ENCODE assay signal across 18 cellular contexts in the genomic region with DNA sequence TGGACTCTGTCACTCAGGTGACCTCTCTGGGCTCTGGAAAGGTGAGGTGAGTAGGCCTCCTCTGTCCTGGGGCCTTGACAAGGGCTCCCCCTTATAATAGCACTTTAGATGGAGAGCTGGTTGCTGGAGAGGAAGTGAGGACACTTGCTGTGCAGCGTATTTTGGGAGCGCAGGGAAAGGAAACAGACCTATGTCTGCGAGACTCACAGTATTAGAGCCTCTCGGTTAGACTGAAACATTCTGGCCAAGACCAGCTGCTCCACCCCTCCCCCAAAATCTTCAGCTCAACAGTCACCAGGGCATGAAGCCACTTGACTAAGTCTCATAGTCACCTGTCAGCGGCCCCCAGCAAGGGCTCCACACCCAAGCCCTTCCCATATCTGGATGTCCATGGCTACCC.
A peak's percentile ranks its signal among the peaks of the same experiment; 100 is the strongest.
DNase-seq lines count a peak whose midpoint lies in the region; ATAC-seq and TF ChIP-seq lines count a peak whose summit lies in the region.
"Had no signal": no experiment of that assay in that cellular context is flagged by ENCODE, and none has a peak within 500 bp of the region (broad histone marks: within the 10 kb centered on the region; RNA-seq: fewer than 3 reads in every experiment).

No MANE protein-coding gene starts in this region.

- H3K9ac ChIP-seq in subcutaneous abdominal adipose tissue (ENCODE audit: low read length in 5 of 5): peak overlapping the region in 1 of 5 donors; percentile 15

- no peaks in the 10 kb centered on the region for H3K4me1 ChIP-seq in adrenal gland (replicated peaks in 1 of 2)
- H3K4me1 ChIP-seq in lung (ENCODE audit: control insufficient read depth in 2 of 2, insufficient read depth in 2 of 2, low read length in 2 of 2): peaks cover 0 to 1% of the 10 kb centered on the region in 2 donors
- H3K4me1 ChIP-seq in subcutaneous abdominal adipose tissue (ENCODE audit: control insufficient read depth in 5 of 5, insufficient read depth in 5 of 5, low read length in 5 of 5): peaks cover 4 to 62% (median 25%) of the 10 kb centered on the region in 5 donors
- H3K4me1 ChIP-seq: Peyer's patch had no signal

- no peak overlapping the region for H3K4me3 ChIP-seq in adrenal gland
- H3K4me3 ChIP-seq in dorsolateral prefrontal cortex: peak overlapping the region in 1 of 59 donors; percentile 6
- no peak overlapping the region for H3K4me3 ChIP-seq in lung
- H3K4me3 ChIP-seq in subcutaneous abdominal adipose tissue (ENCODE audit: low read depth in 1 of 5, low read length in 5 of 5): no peak overlapping the region
- H3K4me3 ChIP-seq: Peyer's patch had no signal

- in situ Hi-C loops in KBM-7 (cut with MboI; ENCODE audit: low pct_unique_long_range_greater_than_20kb, low sequenced_read_pairs): no loop called here

- TF ChIP-seq CTCF in adrenal gland (IDR thresholded peaks at IDR 0.05): no peak
- TF ChIP-seq CTCF in dorsolateral prefrontal cortex (IDR thresholded peaks at IDR 0.05 in 54 of 56, conservative IDR thresholded peaks at IDR 0.05 in 2 of 56; ENCODE audit: low read depth in 1 of 56, partially characterized antibody in 56 of 56): no peak
- TF ChIP-seq CTCF in lung (IDR thresholded peaks at IDR 0.05; ENCODE audit: control extremely low read depth, extremely low read depth): no peak

- ATAC-seq in lung (ENCODE audit: insufficient read depth, low FRiP score): no peak
- ATAC-seq: activated T-cell treated with anti-CD3 and anti-CD28 coated beads, Interleukin-2, amount 50 U/mL, for 72 hours; stimulated activated naive CD8-positive, alpha-beta T cell treated with anti-CD3 and anti-CD28 coated beads, Interleukin-15, amount 100 ng/mL, for 72 hours had no signal

- H3K36me3 ChIP-seq in adrenal gland (replicated peaks in 1 of 2) (no peaks in the 10 kb centered on the region), lung (ENCODE audit: control insufficient read depth in 2 of 2, insufficient read depth in 2 of 2, low read length in 2 of 2) (no peaks in the 10 kb centered on the region), subcutaneous abdominal adipose tissue (ENCODE audit: control insufficient read depth in 5 of 5, insufficient read depth in 5 of 5, low read length in 5 of 5) (no peaks in the 10 kb centered on the region)
- H3K36me3 ChIP-seq: Peyer's patch had no signal

- WGBS in adrenal gland, 4 donors: 63 to 78% (median 71%) methylated on average over 5 of the region's 5 CpGs
- 63 to 76% methylated on average over 5 of the region's 5 CpGs for WGBS in lung, 2 donors

- DNase-seq in adrenal gland (no peak), dorsolateral prefrontal cortex (no peak), lung (ENCODE audit: low spot score) (no peak), KBM-7 (no peak), hypothalamus (lab: John Stamatoyannopoulos, UW) (no peak), NCI-H2171 (lab: John Stamatoyannopoulos, UW) (no peak)
- DNase-seq: activated CD4-positive, alpha-beta T cell treated with anti-CD3 and anti-CD28 coated beads for 48 hours; activated T-cell treated with anti-CD3 and anti-CD28 coated beads, Interleukin-2, amount 50 U/mL, for 72 hours; glutamatergic neuron; H9; NCI-H1092; NCI-H1930; NCI-H345; Peyer's patch; stimulated activated CD4-positive, alpha-beta T cell treated with anti-CD3 and anti-CD28 coated beads, Interleukin-12 subunit alpha, Interleukin-12 subunit beta, amount 100 ng/mL, for 4 hours; stimulated activated CD4-positive, alpha-beta T cell treated with anti-CD3 and anti-CD28 coated beads, Interleukin-4, amount 100 ng/mL, for 4 hours; stimulated activated naive CD8-positive, alpha-beta T cell treated with anti-CD3 and anti-CD28 coated beads, Interleukin-15, amount 100 ng/mL, for 72 hours had no signal

- TF ChIP-seq POLR2A in adrenal gland (IDR thresholded peaks at IDR 0.05): no peak

- H3K27me3 ChIP-seq in adrenal gland (no peaks in the 10 kb centered on the region), dorsolateral prefrontal cortex (no peaks in the 10 kb centered on the region), lung (ENCODE audit: control insufficient read depth, insufficient read depth) (no peaks in the 10 kb centered on the region), subcutaneous abdominal adipose tissue (ENCODE audit: control insufficient read depth in 5 of 5, insufficient read depth in 4 of 5, low read length in 5 of 5) (peaks cover 0 to 3% (median 0%) of the 10 kb centered on the region in 5 donors)
- H3K27me3 ChIP-seq: Peyer's patch had no signal

- H3K27ac ChIP-seq in adrenal gland (peak overlapping the region in 3 of 5 donors; percentile 3 to 68 (median 66)), dorsolateral prefrontal cortex (peak overlapping the region; percentile 76 to 100 (median 98)), lung (ENCODE audit: low read depth in 1 of 2, low read length in 1 of 2) (peak overlapping the region; percentile 35 to 45), subcutaneous abdominal adipose tissue (ENCODE audit: low read depth, low read length) (peak overlapping the region; percentile 69)
- H3K27ac ChIP-seq: Peyer's patch had no signal

- intact Hi-C loops in adrenal gland (cut with DNase I) (no loop called here), dorsolateral prefrontal cortex (cut with DNase I) (loop anchor here (5.0 to 10.0 kb wide), 4 partner anchors 74 to 503 kb away; no protein-coding TSS in a partner anchor)

- H3K9me3 ChIP-seq in adrenal gland (replicated peaks in 1 of 3) (no peaks in the 10 kb centered on the region), lung (ENCODE audit: control insufficient read depth in 2 of 2, insufficient read depth in 1 of 2, low read length in 1 of 2) (peaks cover 0 to 3% of the 10 kb centered on the region in 2 donors), subcutaneous abdominal adipose tissue (ENCODE audit: control insufficient read depth in 5 of 5, low read length in 5 of 5) (no peaks in the 10 kb centered on the region)
- H3K9me3 ChIP-seq: Peyer's patch had no signal

Comparison
In these comparisons a context has a peak if more than half of its experiments do, and no peak if none do; other contexts are left out.
1. H3K27ac ChIP-seq: peak in every context shown above with its lines; median percentile 98 in dorsolateral prefrontal cortex; 69 in subcutaneous abdominal adipose tissue; 66 in adrenal gland; 40 in lung.
2. intact Hi-C loops: an anchor here in dorsolateral prefrontal cortex (5.0 to 10.0 kb wide); none called in adrenal gland.